ENCODE assay signal across 18 cellular contexts in the genomic region with DNA sequence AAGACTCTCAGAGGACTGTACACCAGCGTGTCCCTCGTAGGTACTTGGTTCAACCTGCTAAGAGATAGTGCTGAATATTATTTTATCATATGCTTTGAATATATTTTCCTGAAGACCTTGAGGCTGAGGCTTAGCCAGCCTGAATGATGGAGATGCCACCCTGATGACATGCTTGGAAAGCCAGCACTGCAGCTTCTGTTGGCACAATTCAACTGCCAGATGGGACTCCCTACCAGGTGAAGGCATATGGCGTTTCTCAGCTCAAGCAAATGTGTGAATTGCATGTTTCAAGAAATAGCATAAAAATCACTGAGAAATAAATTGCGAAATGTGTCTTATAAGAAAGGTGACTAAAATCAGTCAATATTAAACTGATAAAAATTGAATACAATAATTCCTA.
"Had no signal": no experiment of that assay in that cellular context is flagged by ENCODE, and none has a peak within 500 bp of the region (broad histone marks: within the 10 kb centered on the region; RNA-seq: fewer than 3 reads in every experiment).

No MANE protein-coding gene starts in this region.

- DNase-seq: activated CD4-positive, alpha-beta T cell treated with anti-CD3 and anti-CD28 coated beads for 1 hour; activated CD4-positive, alpha-beta T cell treated with anti-CD3 and anti-CD28 coated beads, Interleukin-2, amount 50 U/mL, for 4 hours; activated naive CD4-positive, alpha-beta T cell treated with Interleukin-2 at 50 U/mL for 16 hours; activated T-cell treated with anti-CD3 and anti-CD28 coated beads, Interleukin-2, amount 50 U/mL, for 1 hour; colonic mucosa; erythroblast; hypothalamus; kidney; left lung; nephron progenitor cell; nucleus accumbens; stimulated activated CD8-positive, alpha-beta memory T cell treated with anti-CD3 and anti-CD28 coated beads, Interleukin-4, amount 100 ng/mL, for 48 hours; stimulated activated naive CD4-positive, alpha-beta T cell; T-helper 17 cell had no signal

- ATAC-seq: activated T-helper 17 cell treated with anti-CD3 and anti-CD28 coated beads, Interleukin-2, amount 50 U/mL, for 72 hours; left lung; T-helper 17 cell had no signal

- H3K4me1 Mint-ChIP-seq: activated T-helper 17 cell treated with anti-CD3 and anti-CD28 coated beads, Interleukin-2, amount 50 U/mL, for 72 hours; mesothelial cell of epicardium; T-helper 17 cell had no signal

- H3K4me3 Mint-ChIP-seq: activated T-helper 17 cell treated with anti-CD3 and anti-CD28 coated beads, Interleukin-2, amount 50 U/mL, for 72 hours; brain; mesothelial cell of epicardium; nephron progenitor cell; T-helper 17 cell had no signal

- H3K9me3 Mint-ChIP-seq: mesothelial cell of epicardium, nephron progenitor cell had no signal

- H3K27ac Mint-ChIP-seq: activated T-helper 17 cell treated with anti-CD3 and anti-CD28 coated beads, Interleukin-2, amount 50 U/mL, for 72 hours; mesothelial cell of epicardium; nephron progenitor cell; progenitor cell of endocrine pancreas; T-helper 17 cell had no signal

- H3K36me3 Mint-ChIP-seq: brain, mesothelial cell of epicardium had no signal
